9 cellular contexts compared by ENCODE assay signal in genomic region chr19:41226053-41226873, GRCh38. TPM values are rescaled to one million over a fixed set of nuclear protein-coding genes. Genes with fewer than 3 reads are reported as not detected.
DNase-seq lines count a peak whose midpoint lies in the region; ATAC-seq, FAIRE-seq and TF ChIP-seq lines count a peak whose summit lies in the region.
"Had no signal": no experiment of that assay in that cellular context is flagged by ENCODE, and none has a peak within 500 bp of the region (broad histone marks: within the 10 kb centered on the region; RNA-seq: fewer than 3 reads in every experiment).

No MANE protein-coding gene starts in this region.

- peaks cover 54% of the 10 kb centered on the region for H3K79me2 ChIP-seq in endothelial cell of umbilical vein (ENCODE audit: control insufficient read depth, insufficient read depth, low read length)

- DNase-seq in NCI-H1417 (lab: John Stamatoyannopoulos, UW) (peak in 2 of 3 experiments; percentile 6 to 11), NCI-H1417 treated with DMSO at 0.1 percent for 48 hours (lab: John Stamatoyannopoulos, UW) (no peak), endothelial cell of umbilical vein (ENCODE audit: low read depth, low spot score) (peak; percentile 59), mesenteric fat pad (ENCODE audit: low spot score) (peak; percentile 91), NCI-H1105 treated with DMSO at 0.1 percent for 48 hours (lab: John Stamatoyannopoulos, UW) (no peak), NCI-H2029 (lab: John Stamatoyannopoulos, UW) (no peak)
- DNase-seq in activated CD8-positive, alpha-beta memory T cell treated with anti-CD3 and anti-CD28 coated beads, Interleukin-2, amount 10 ng/mL, durations not matched to agents 7 days and 5 days, result peak; percentile 50
- DNase-seq in stimulated activated CD8-positive, alpha-beta memory T cell treated with anti-CD3 and anti-CD28 coated beads, Interleukin-15, amount 100 ng/mL, for 48 hours (ENCODE audit: low read depth in 2 of 2), result peak; percentile 32

- H3K9me3 Mint-ChIP-seq in activated CD8-positive, alpha-beta memory T cell treated with anti-CD3 and anti-CD28 coated beads, Interleukin-2, amount 10 ng/mL, durations not matched to agents 7 days and 5 days (ENCODE audit: low read depth), result no peaks in the 10 kb centered on the region

- no peaks in the 10 kb centered on the region for H3K9me1 ChIP-seq in endothelial cell of umbilical vein (replicated peaks; ENCODE audit: control insufficient read depth, extremely low read depth, insufficient read depth, low read length)

- POLR2A ChIA-PET in endothelial cell of umbilical vein (lab: Charles Lee), result interaction anchor here (1.5 kb wide), 1 partner anchor 37 kb away, joined by 4 read pairs; the partner anchor contains the start of gene HNRNPUL1

- peak overlapping the region; percentile 74 for H3K4me3 Mint-ChIP-seq in activated CD8-positive, alpha-beta memory T cell treated with anti-CD3 and anti-CD28 coated beads, Interleukin-2, amount 10 ng/mL, durations not matched to agents 7 days and 5 days

- peak overlapping the region; percentile 80 for H3K4me2 ChIP-seq in endothelial cell of umbilical vein (ENCODE audit: insufficient read depth, low read length)
- H3K4me2 ChIP-seq: BLaER1 treated with 17β-estradiol and CSF1 and Interleukin-3, amounts not matched to agents 10 nM and 100 nM had no signal

- H3K9ac ChIP-seq in endothelial cell of umbilical vein (replicated peaks; ENCODE audit: extremely low read depth, insufficient read depth, low read length), result peak overlapping the region; percentile 59
- H3K9ac ChIP-seq: BLaER1 treated with 17β-estradiol and CSF1 and Interleukin-3, amounts not matched to agents 10 nM and 100 nM had no signal

- H3K27me3 ChIP-seq in endothelial cell of umbilical vein (ENCODE audit: control insufficient read depth in 2 of 2, insufficient read depth in 2 of 2, low read length in 2 of 2), result no peaks in the 10 kb centered on the region
- H3K27me3 ChIP-seq: BLaER1 treated with 17β-estradiol and CSF1 and Interleukin-3, amounts not matched to agents 10 nM and 100 nM had no signal

- peaks cover 19% of the 10 kb centered on the region for H3K27me3 Mint-ChIP-seq in activated CD8-positive, alpha-beta memory T cell treated with anti-CD3 and anti-CD28 coated beads, Interleukin-2, amount 10 ng/mL, durations not matched to agents 7 days and 5 days

- no peaks in the 10 kb centered on the region for H3K9me3 ChIP-seq in endothelial cell of umbilical vein (replicated peaks; ENCODE audit: control insufficient read depth, insufficient read depth, low read length)
- H3K9me3 ChIP-seq: BLaER1 treated with 17β-estradiol and CSF1 and Interleukin-3, amounts not matched to agents 10 nM and 100 nM had no signal

- no peak overlapping the region for H3K27ac Mint-ChIP-seq in activated CD8-positive, alpha-beta memory T cell treated with anti-CD3 and anti-CD28 coated beads, Interleukin-2, amount 10 ng/mL, durations not matched to agents 7 days and 5 days

- peaks cover 44% of the 10 kb centered on the region for H3K4me1 ChIP-seq in endothelial cell of umbilical vein (ENCODE audit: control insufficient read depth, extremely low read depth, insufficient read depth, low read length)

- peak overlapping the region in 2 of 3 experiments; percentile 32 to 50 for H3K4me3 ChIP-seq in endothelial cell of umbilical vein (replicated peaks in 1 of 3; ENCODE audit: insufficient read depth in 1 of 3, low read depth in 1 of 3, low read length in 3 of 3)
- H3K4me3 ChIP-seq: BLaER1 treated with 17β-estradiol and CSF1 and Interleukin-3, amounts not matched to agents 10 nM and 100 nM had no signal

- peaks cover 1 to 2% of the 10 kb centered on the region in 2 experiments for H3K36me3 ChIP-seq in endothelial cell of umbilical vein (ENCODE audit: control insufficient read depth in 2 of 2, extremely low read depth in 1 of 2, insufficient read depth in 2 of 2, low read length in 2 of 2)
- H3K36me3 ChIP-seq: BLaER1 treated with 17β-estradiol and CSF1 and Interleukin-3, amounts not matched to agents 10 nM and 100 nM had no signal

- peak overlapping the region; percentile 76 for H3K27ac ChIP-seq in endothelial cell of umbilical vein (ENCODE audit: insufficient read depth, low read depth, low read length)
- H3K27ac ChIP-seq: BLaER1 treated with 17β-estradiol and CSF1 and Interleukin-3, amounts not matched to agents 10 nM and 100 nM had no signal

- H4K20me1 ChIP-seq in endothelial cell of umbilical vein (replicated peaks; ENCODE audit: control insufficient read depth, extremely low read depth, insufficient read depth, low read length), result no peaks in the 10 kb centered on the region
- H4K20me1 ChIP-seq: BLaER1 treated with 17β-estradiol and CSF1 and Interleukin-3, amounts not matched to agents 10 nM and 100 nM had no signal

- intact Hi-C loops in endothelial cell of umbilical vein (cut with micrococcal nuclease), result no loop called here

- FAIRE-seq in endothelial cell of umbilical vein (lab: Jason Lieb, UNC), result no peak

- CTCF ChIA-PET in activated CD8-positive, alpha-beta memory T cell treated with anti-CD3 and anti-CD28 coated beads, Interleukin-2, amount 10 ng/mL, durations not matched to agents 7 days and 5 days (lab: Charles Lee), result interaction anchor here (0.9 to 1.3 kb wide), 4 partner anchors 22 to 591 kb away, joined by 3 to 7 read pairs (median 5); no protein-coding TSS in a partner anchor
- CTCF ChIA-PET in endothelial cell of umbilical vein (lab: Charles Lee), result interaction anchor here (3.9 to 4.0 kb wide), 2 partner anchors 22 to 37 kb away, joined by 29 to 33 read pairs; partner anchors contain the start of gene HNRNPUL1

- no peak for TF ChIP-seq POLR2A in endothelial cell of umbilical vein (IDR thresholded peaks at IDR 0.05; ENCODE audit: low read depth, low read length)

- no peak for TF ChIP-seq CTCF in endothelial cell of umbilical vein (IDR thresholded peaks at IDR 0.05; ENCODE audit: extremely low read depth in 1 of 2, insufficient read depth in 1 of 2, low read depth in 1 of 2, low read length in 2 of 2)

- no peaks in the 10 kb centered on the region for H3K36me3 Mint-ChIP-seq in activated CD8-positive, alpha-beta memory T cell treated with anti-CD3 and anti-CD28 coated beads, Interleukin-2, amount 10 ng/mL, durations not matched to agents 7 days and 5 days

- H3K4me1 Mint-ChIP-seq in activated CD8-positive, alpha-beta memory T cell treated with anti-CD3 and anti-CD28 coated beads, Interleukin-2, amount 10 ng/mL, durations not matched to agents 7 days and 5 days, result peaks cover 17% of the 10 kb centered on the region

- dilution Hi-C loops in endothelial cell of umbilical vein (cut with MboI; ENCODE audit: extremely low pct_ligation_motif_present, low sequenced_read_pairs), result no loop called here

- peak overlapping the region; percentile 18 for H2AFZ ChIP-seq in endothelial cell of umbilical vein (ENCODE audit: low read depth, low read length)

- BruUV-seq in endothelial cell of umbilical vein (replicated peaks; lab: Mats Ljungman, UMichigan), result TSS peak; percentile 3

- peak; percentile 63 for ATAC-seq in activated CD8-positive, alpha-beta memory T cell treated with anti-CD3 and anti-CD28 coated beads, Interleukin-2, amount 10 ng/mL, durations not matched to agents 7 days and 5 days

TF ChIP-seq in endothelial cell of umbilical vein, 7 proteins besides CTCF, POLR2A, EP300 and RAD21 (continues in another document):
- TF ChIP-seq JUN (IDR thresholded peaks at IDR 0.05; ENCODE audit: borderline replicate concordance, insufficient read depth, insufficient read length, low read depth), result no peak
- TF ChIP-seq MYC (IDR thresholded peaks at IDR 0.05; ENCODE audit: low read depth, low read length), result peak; percentile 25
- no peak for TF ChIP-seq GATA2 (IDR thresholded peaks at IDR 0.05; ENCODE audit: insufficient read depth, insufficient read length, low read depth, low read length)

RNA-seq across cellular contexts. Expression of gene AXL, which starts 7.2 kb away (rescaled TPM):
- total RNA-seq in activated CD8-positive, alpha-beta memory T cell treated with anti-CD3 and anti-CD28 coated beads, Interleukin-2, amount 10 ng/mL, durations not matched to agents 7 days and 5 days, result under 1 TPM; 0.05 to 0.29 TPM
- 151 and 172 TPM in 2 replicates for total RNA-seq in endothelial cell of umbilical vein
- polyA plus RNA-seq in endothelial cell of umbilical vein, result 86.9 and 89.8 TPM in 2 replicates
- 66.9 and 73.8 TPM in 2 replicates for polyA plus RNA-seq in endothelial cell of umbilical vein (2011; cell fraction: cytosol; rRNA removed)
- polyA plus RNA-seq in endothelial cell of umbilical vein (2011; cell fraction: nucleus; rRNA removed), result 57.1 and 65.8 TPM in 2 replicates
- polyA plus RNA-seq in endothelial cell of umbilical vein (2012), result 110 and 151 TPM in 2 replicates
- polyA minus RNA-seq in endothelial cell of umbilical vein, result 270 and 327 TPM in 2 replicates
- 37.0 TPM for polyA minus RNA-seq in endothelial cell of umbilical vein (2011; cell fraction: cytosol; rRNA and poly(A)+ RNA removed)
- 64.7 and 67.8 TPM in 2 replicates for polyA minus RNA-seq in endothelial cell of umbilical vein (2011; cell fraction: nucleus; rRNA and poly(A)+ RNA removed)
- total RNA-seq in mesenteric fat pad, result 61.1 TPM

RNA-seq across cellular contexts. Expression of gene CYP2S1, which starts 33.2 kb away (rescaled TPM):
- under 1 TPM in 1 of 2 experiments, not detected in 1; 0.19 TPM for total RNA-seq in activated CD8-positive, alpha-beta memory T cell treated with anti-CD3 and anti-CD28 coated beads, Interleukin-2, amount 10 ng/mL, durations not matched to agents 7 days and 5 days
- 1.6 and 4.5 TPM in 2 replicates for total RNA-seq in endothelial cell of umbilical vein
- 0.98 and 1.0 TPM in 2 replicates for polyA plus RNA-seq in endothelial cell of umbilical vein
- 0.97 and 1.1 TPM in 2 replicates for polyA plus RNA-seq in endothelial cell of umbilical vein (2011; cell fraction: cytosol; rRNA removed)
- 0.76 and 1.2 TPM in 2 replicates for polyA plus RNA-seq in endothelial cell of umbilical vein (2011; cell fraction: nucleus; rRNA removed)
- polyA plus RNA-seq in endothelial cell of umbilical vein (2012), result 1.1 and 3.4 TPM in 2 replicates
- 0.22 and 0.70 TPM in 2 replicates for polyA minus RNA-seq in endothelial cell of umbilical vein
- polyA minus RNA-seq in endothelial cell of umbilical vein (2011; cell fraction: cytosol; rRNA and poly(A)+ RNA removed), result 2.9 TPM
- polyA minus RNA-seq in endothelial cell of umbilical vein (2011; cell fraction: nucleus; rRNA and poly(A)+ RNA removed), result 0.63 TPM in 2 replicates
- total RNA-seq in mesenteric fat pad, result 2.2 TPM

RNA-seq across cellular contexts. Expression of gene HNRNPUL1, which starts 37.9 kb away (rescaled TPM):
- 100 to 1,000 TPM; 342 to 348 TPM for total RNA-seq in activated CD8-positive, alpha-beta memory T cell treated with anti-CD3 and anti-CD28 coated beads, Interleukin-2, amount 10 ng/mL, durations not matched to agents 7 days and 5 days
- total RNA-seq in endothelial cell of umbilical vein (261 TPM in 2 replicates), mesenteric fat pad (143 TPM)
- 80.5 and 83.2 TPM in 2 replicates for polyA plus RNA-seq in endothelial cell of umbilical vein
- polyA plus RNA-seq in endothelial cell of umbilical vein (2011; cell fraction: cytosol; rRNA removed), result 57.0 and 68.8 TPM in 2 replicates
- 81.0 and 83.8 TPM in 2 replicates for polyA plus RNA-seq in endothelial cell of umbilical vein (2011; cell fraction: nucleus; rRNA removed)
- polyA plus RNA-seq in endothelial cell of umbilical vein (2012), result 144 and 151 TPM in 2 replicates
- polyA minus RNA-seq in endothelial cell of umbilical vein, result 83.4 and 89.8 TPM in 2 replicates
- 23.2 TPM for polyA minus RNA-seq in endothelial cell of umbilical vein (2011; cell fraction: cytosol; rRNA and poly(A)+ RNA removed)
- 80.5 and 86.2 TPM in 2 replicates for polyA minus RNA-seq in endothelial cell of umbilical vein (2011; cell fraction: nucleus; rRNA and poly(A)+ RNA removed)

Comparison
In these comparisons a context has a peak if more than half of its experiments do, and no peak if none do; other contexts are left out.
1. DNase-seq: peak in NCI-H1417 (2 of 3), activated CD8-positive, alpha-beta memory T cell treated with anti-CD3 and anti-CD28 coated beads, Interleukin-2, amount 10 ng/mL, durations not matched to agents 7 days and 5 days (single experiment), endothelial cell of umbilical vein (single experiment), mesenteric fat pad (single experiment) and stimulated activated CD8-positive, alpha-beta memory T cell treated with anti-CD3 and anti-CD28 coated beads, Interleukin-15, amount 100 ng/mL, for 48 hours (2 of 2); none in NCI-H1417 treated with DMSO at 0.1 percent for 48 hours (single experiment), NCI-H1105 treated with DMSO at 0.1 percent for 48 hours (single experiment) and NCI-H2029 (single experiment).
2. RNA of gene AXL, which starts 7.2 kb away (total RNA-seq): 151 to 172 TPM in endothelial cell of umbilical vein and 61.1 TPM in mesenteric fat pad (single experiment); 0.05 to 0.29 TPM in activated CD8-positive, alpha-beta memory T cell treated with anti-CD3 and anti-CD28 coated beads, Interleukin-2, amount 10 ng/mL, durations not matched to agents 7 days and 5 days; every median in the first group is over 10 times any median in the second.